2 cellular contexts compared by ENCODE assay signal in genomic region chr12:49264466-49264872, GRCh38.
TF ChIP-seq lines count a peak whose summit lies in the region.

No MANE protein-coding gene starts in this region.

TF ChIP-seq in K562, 482 proteins besides CTCF, POLR2A, EP300 and RAD21 (continued from another document and continues in another):
- TF ChIP-seq RREB1 (CRISPR knock-in tag; IDR thresholded peaks at IDR 0.05) (peak; percentile 48; the same call in 1 of the 2 replicates), KDM1A (IDR thresholded peaks at IDR 0.05) (peak in 1 of 2 experiments; percentile 64; a peak in 1 of 4 replicates), TAF9B (IDR thresholded peaks at IDR 0.05; ENCODE audit: partially characterized antibody) (no peak), AFF4 (CRISPR knock-in tag; IDR thresholded peaks at IDR 0.05) (no peak), ZBTB2 (IDR thresholded peaks at IDR 0.05) (peak; percentile 75; the same call in 1 of the 2 replicates), FOXO4 (CRISPR knock-in tag; IDR thresholded peaks at IDR 0.05) (peak; percentile 80; the same call in 1 of the 2 replicates), DPF2 (IDR thresholded peaks at IDR 0.05) (peak; percentile 47; the same call in 1 of the 2 replicates), PHF8 (IDR thresholded peaks at IDR 0.05; ENCODE audit: borderline replicate concordance, low read length) (peak; percentile 18; the same call in 1 of the 2 replicates), OTX1 (CRISPR knock-in tag; IDR thresholded peaks at IDR 0.05) (peak; percentile 96), FOXP1 (CRISPR knock-in tag; IDR thresholded peaks at IDR 0.05) (0 out of 2 replicates have a peak, but pooled peaks have one; percentile 21), MEF2A (IDR thresholded peaks at IDR 0.05; ENCODE audit: control insufficient read depth, low read depth, low read length) (no peak), SMAD1 (IDR thresholded peaks at IDR 0.05; ENCODE audit: low read depth, low read length, partially characterized antibody) (no peak)

TF ChIP-seq in HepG2, 621 proteins besides CTCF, POLR2A, EP300 and RAD21 (continued from another document):
- TF ChIP-seq E2F2 (CRISPR knock-in tag; IDR thresholded peaks at IDR 0.05; ENCODE audit: borderline replicate concordance) = no peak
- TF ChIP-seq CEBPG (CRISPR knock-in tag; IDR thresholded peaks at IDR 0.05) = no peak
- no peak for TF ChIP-seq JDP2 (CRISPR knock-in tag; IDR thresholded peaks at IDR 0.05; ENCODE audit: borderline replicate concordance)
- TF ChIP-seq ZNF761 (CRISPR knock-in tag; conservative IDR thresholded peaks at IDR 0.05) = no peak
- no peak for TF ChIP-seq ISX (CRISPR knock-in tag; conservative IDR thresholded peaks at IDR 0.05)
- no peak for TF ChIP-seq PAWR (CRISPR knock-in tag; IDR thresholded peaks at IDR 0.05; ENCODE audit: borderline replicate concordance)
- TF ChIP-seq ZSCAN31 (CRISPR knock-in tag; IDR thresholded peaks at IDR 0.05; ENCODE audit: low read depth) = 0 out of 2 replicates have a peak, but pooled peaks have one; percentile 36
- TF ChIP-seq MAZ (IDR thresholded peaks at IDR 0.05; ENCODE audit: borderline replicate concordance, low read depth, low read length) = no peak
- peak; percentile 47 for TF ChIP-seq MAZ (CRISPR knock-in tag; IDR thresholded peaks at IDR 0.05; ENCODE audit: low read depth)
- no peak for TF ChIP-seq POLR2AphosphoS2 (IDR thresholded peaks at IDR 0.05; ENCODE audit: low read depth, low read length)
- TF ChIP-seq ZNF292 (CRISPR knock-in tag; IDR thresholded peaks at IDR 0.05; ENCODE audit: borderline replicate concordance, low read depth) = no peak
- TF ChIP-seq SIN3A (IDR thresholded peaks at IDR 0.05; ENCODE audit: borderline replicate concordance, low read depth, low read length) = peak; percentile 36; the same call in 1 of the 2 replicates
- peak; percentile 49; the same call in 1 of the 2 replicates for TF ChIP-seq TARDBP (CRISPR knock-in tag; IDR thresholded peaks at IDR 0.05)
- TF ChIP-seq ZBTB26 (CRISPR knock-in tag; IDR thresholded peaks at IDR 0.05; ENCODE audit: borderline replicate concordance) = no peak
- TF ChIP-seq KMT2B (CRISPR knock-in tag; IDR thresholded peaks at IDR 0.05) = 0 out of 2 replicates have a peak, but pooled peaks have one; percentile 32
- TF ChIP-seq ZNF512 (CRISPR knock-in tag; IDR thresholded peaks at IDR 0.05) = no peak
- peak; percentile 58; the same call in 1 of the 2 replicates for TF ChIP-seq ZFX (CRISPR knock-in tag; IDR thresholded peaks at IDR 0.05; ENCODE audit: low read depth)
- 0 out of 2 replicates have a peak, but pooled peaks have one; percentile 8 for TF ChIP-seq ZNF687 (CRISPR knock-in tag; IDR thresholded peaks at IDR 0.05)
- TF ChIP-seq ZNF549 (CRISPR knock-in tag; IDR thresholded peaks at IDR 0.05) = no peak
- TF ChIP-seq NR2C2 (CRISPR knock-in tag; IDR thresholded peaks at IDR 0.05; ENCODE audit: borderline replicate concordance) = no peak
- no peak for TF ChIP-seq ELK4 (CRISPR knock-in tag; IDR thresholded peaks at IDR 0.05; ENCODE audit: borderline replicate concordance)
- peak in 1 of 2 experiments; percentile 14; a peak in 1 of 4 replicates for TF ChIP-seq KLF16 (CRISPR knock-in tag; IDR thresholded peaks at IDR 0.05)
- TF ChIP-seq NBN (conservative IDR thresholded peaks at IDR 0.05) = no peak
- TF ChIP-seq ZNF574 (CRISPR knock-in tag; IDR thresholded peaks at IDR 0.05) = no peak
- TF ChIP-seq TAF1 (CRISPR knock-in tag; IDR thresholded peaks at IDR 0.05) = no peak
- TF ChIP-seq HOXD1 (CRISPR knock-in tag; IDR thresholded peaks at IDR 0.05) = no peak
- TF ChIP-seq ZNF44 (CRISPR knock-in tag; IDR thresholded peaks at IDR 0.05) = no peak
- TF ChIP-seq IRF9 (CRISPR knock-in tag; IDR thresholded peaks at IDR 0.05; ENCODE audit: borderline replicate concordance) = no peak
- TF ChIP-seq GPN1 (CRISPR knock-in tag; IDR thresholded peaks at IDR 0.05; ENCODE audit: borderline replicate concordance) = no peak
- peak; percentile 33; the same call in 1 of the 2 replicates for TF ChIP-seq GABPB1 (CRISPR knock-in tag; IDR thresholded peaks at IDR 0.05)
- TF ChIP-seq U2AF1 (optimal IDR thresholded peaks at IDR 0.05; ENCODE audit: low read depth, low read length) = no peak
- 0 out of 2 replicates have a peak, but pooled peaks have one; percentile 10 for TF ChIP-seq CAMTA2 (CRISPR knock-in tag; IDR thresholded peaks at IDR 0.05; ENCODE audit: borderline replicate concordance)
- no peak for TF ChIP-seq FOXP1 (IDR thresholded peaks at IDR 0.05)
- no peak for TF ChIP-seq FOXP1 (CRISPR knock-in tag; IDR thresholded peaks at IDR 0.05)
- TF ChIP-seq ZNF337 (CRISPR knock-in tag; IDR thresholded peaks at IDR 0.05; ENCODE audit: borderline replicate concordance, low read depth) = no peak
- no peak for TF ChIP-seq ZNF703 (CRISPR knock-in tag; IDR thresholded peaks at IDR 0.05; ENCODE audit: borderline replicate concordance)
- TF ChIP-seq IKZF4 (CRISPR knock-in tag; IDR thresholded peaks at IDR 0.05; ENCODE audit: borderline replicate concordance, low read depth, not compliant biosample characterization) = no peak
- peak; percentile 35; the same call in 1 of the 2 replicates for TF ChIP-seq POLR2G (IDR thresholded peaks at IDR 0.05; ENCODE audit: low read depth, low read length)
- 0 out of 2 replicates have a peak, but pooled peaks have one; percentile 33 for TF ChIP-seq ZNF710 (CRISPR knock-in tag; IDR thresholded peaks at IDR 0.05; ENCODE audit: borderline replicate concordance)
- peak; percentile 8; the same call in 1 of the 2 replicates for TF ChIP-seq MTA1 (CRISPR knock-in tag; IDR thresholded peaks at IDR 0.05; ENCODE audit: borderline replicate concordance)
- no peak for TF ChIP-seq PRPF4 (IDR thresholded peaks at IDR 0.05; ENCODE audit: low read depth, low read length, poor library complexity, severe bottlenecking)
- TF ChIP-seq TBX2 (CRISPR knock-in tag; IDR thresholded peaks at IDR 0.05; ENCODE audit: borderline replicate concordance) = no peak
- TF ChIP-seq TOPORS (CRISPR knock-in tag; IDR thresholded peaks at IDR 0.05) = 0 out of 2 replicates have a peak, but pooled peaks have one; percentile 30
